20 cellular contexts compared by ENCODE assay signal in genomic region chr20:8215516-8215915, GRCh38.
DNase-seq lines count a peak whose midpoint lies in the region; TF ChIP-seq lines count a peak whose summit lies in the region.
"Had no signal": no experiment of that assay in that cellular context is flagged by ENCODE, and none has a peak within 500 bp of the region (broad histone marks: within the 10 kb centered on the region; RNA-seq: fewer than 3 reads in every experiment).

No MANE protein-coding gene starts in this region.

- DNase-seq in M059J (ENCODE audit: low read depth) (peak; percentile 11), astrocyte of the hippocampus (ENCODE audit: low read depth, low spot score) (peak; percentile 68), fibroblast of villous mesenchyme (ENCODE audit: low read depth) (peak; percentile 85), skeletal muscle cell (ENCODE audit: low read depth) (peak; percentile 33), inferior parietal cortex (ENCODE audit: extremely low spot score) (no peak), COLO829 (ENCODE audit: low spot score) (no peak)
- no peak for DNase-seq in activated CD4-positive, alpha-beta T cell treated with anti-CD3 and anti-CD28 coated beads, Interleukin-2, amount 50 U/mL, for 4 hours
- DNase-seq: activated CD4-positive, alpha-beta memory T cell treated with anti-CD3 and anti-CD28 coated beads for 36 hours; activated T-cell treated with anti-CD3 and anti-CD28 coated beads, Interleukin-2, amount 50 U/mL, for 72 hours; amniotic stem cell; colonic mucosa; DND-41; Kasumi-1; NCI-H2029; NCI-H748 treated with DMSO at 0.1 percent for 48 hours; right cardiac atrium; SK-N-SH; stimulated activated CD4-positive, alpha-beta T cell treated with anti-CD3 and anti-CD28 coated beads, Interleukin-4, amount 100 ng/mL, for 4 hours had no signal

- no peak for TF ChIP-seq CTCF in fibroblast of villous mesenchyme (IDR thresholded peaks at IDR 0.05; ENCODE audit: insufficient read depth, low read depth, low read length)

- no peak overlapping the region for H3K4me3 ChIP-seq in fibroblast of villous mesenchyme (ENCODE audit: low read depth, low read length)
- H3K4me3 ChIP-seq in skeletal muscle cell (ENCODE audit: low read depth, low read length) = no peak overlapping the region
- H3K4me3 ChIP-seq: BLaER1 treated with 17β-estradiol and CSF1 and Interleukin-3, amounts not matched to agents 10 nM and 100 nM; colonic mucosa; GM23338 had no signal

Comparison
In these comparisons a context has a peak if more than half of its experiments do, and no peak if none do; other contexts are left out.
1. DNase-seq: peak in M059J (single experiment), astrocyte of the hippocampus (single experiment), fibroblast of villous mesenchyme (single experiment) and skeletal muscle cell (single experiment); none in activated CD4-positive, alpha-beta T cell treated with anti-CD3 and anti-CD28 coated beads, Interleukin-2, amount 50 U/mL, for 4 hours (0 of 2), inferior parietal cortex (single experiment) and COLO829 (single experiment).